In genomic region chr9:36765468-36766341, GRCh38 we compare ENCODE assay signal across 8 cellular contexts.
A peak's percentile ranks its signal among the peaks of the same experiment; 100 is the strongest.
DNase-seq lines count a peak whose midpoint lies in the region; ATAC-seq and TF ChIP-seq lines count a peak whose summit lies in the region.

No MANE protein-coding gene starts in this region.

- H3K36me3 Mint-ChIP-seq in naive thymus-derived CD8-positive, alpha-beta T cell, result no peaks in the 10 kb centered on the region
- H3K36me3 Mint-ChIP-seq in stimulated activated effector memory CD8-positive, alpha-beta T cell treated with anti-CD3 and anti-CD28 coated beads, Interleukin-12 subunit alpha, Interleukin-12 subunit beta, amount 100 ng/mL, for 72 hours, result no peaks in the 10 kb centered on the region

- peaks cover 5 to 19% (median 9%) of the 10 kb centered on the region in 5 donors for H3K27me3 Mint-ChIP-seq in naive thymus-derived CD8-positive, alpha-beta T cell

- H3K27ac Mint-ChIP-seq in naive thymus-derived CD8-positive, alpha-beta T cell, result peak overlapping the region in 4 of 10 donors; percentile 13 to 77 (median 58)
- H3K27ac Mint-ChIP-seq in stimulated activated effector memory CD8-positive, alpha-beta T cell treated with anti-CD3 and anti-CD28 coated beads, Interleukin-12 subunit alpha, Interleukin-12 subunit beta, amount 100 ng/mL, for 72 hours, result no peak overlapping the region

- H3K9me3 Mint-ChIP-seq in naive thymus-derived CD8-positive, alpha-beta T cell, result no peaks in the 10 kb centered on the region
- H3K9me3 Mint-ChIP-seq in stimulated activated effector memory CD8-positive, alpha-beta T cell treated with anti-CD3 and anti-CD28 coated beads, Interleukin-12 subunit alpha, Interleukin-12 subunit beta, amount 100 ng/mL, for 72 hours, result peaks cover 2% of the 10 kb centered on the region

- DNase-seq in AG20443 (ENCODE audit: low spot score) (peak; percentile 27), GM19238 (ENCODE audit: insufficient read length, low spot score) (peak; percentile 97), NCI-H526 treated with DMSO at 0.1 percent for 48 hours (lab: John Stamatoyannopoulos, UW) (peak; percentile 93), erythroblast (lab: John Stamatoyannopoulos, UW) (peak; percentile 88 to 91)
- peak; percentile 63 to 80 for DNase-seq in activated CD8-positive, alpha-beta memory T cell treated with anti-CD3 and anti-CD28 coated beads for 1 hour (ENCODE audit: extremely low read depth in 1 of 2, low read depth in 1 of 2)
- DNase-seq in naive thymus-derived CD8-positive, alpha-beta T cell, result peak; percentile 79 to 96 (median 89)
- DNase-seq in stimulated activated effector memory CD8-positive, alpha-beta T cell treated with anti-CD3 and anti-CD28 coated beads, Interleukin-12 subunit alpha, Interleukin-12 subunit beta, amount 100 ng/mL, for 72 hours (ENCODE audit: low spot score in 2 of 2), result peak; percentile 76 to 92

- no peak overlapping the region for H3K4me3 Mint-ChIP-seq in naive thymus-derived CD8-positive, alpha-beta T cell
- H3K4me3 Mint-ChIP-seq in stimulated activated effector memory CD8-positive, alpha-beta T cell treated with anti-CD3 and anti-CD28 coated beads, Interleukin-12 subunit alpha, Interleukin-12 subunit beta, amount 100 ng/mL, for 72 hours, result no peak overlapping the region

- POLR2A ChIA-PET in naive thymus-derived CD8-positive, alpha-beta T cell (lab: Charles Lee), result interaction anchor here (0.8 to 1.0 kb wide), 3 partner anchors 9 to 954 kb away, joined by 3 read pairs; partner anchors contain the start of genes SPAG8 and ZBTB5

- ATAC-seq in HG03432 (IDR thresholded peaks at IDR 0.05; ENCODE audit: unreplicated experiment), result peak; percentile 99
- ATAC-seq in naive thymus-derived CD8-positive, alpha-beta T cell, result peak; percentile 99
- peak; percentile 98 for ATAC-seq in stimulated activated effector memory CD8-positive, alpha-beta T cell treated with anti-CD3 and anti-CD28 coated beads, Interleukin-12 subunit alpha, Interleukin-12 subunit beta, amount 100 ng/mL, for 72 hours

- H3K4me1 Mint-ChIP-seq in naive thymus-derived CD8-positive, alpha-beta T cell, result peaks cover 0 to 9% (median 2%) of the 10 kb centered on the region in 4 donors
- no peaks in the 10 kb centered on the region for H3K4me1 Mint-ChIP-seq in stimulated activated effector memory CD8-positive, alpha-beta T cell treated with anti-CD3 and anti-CD28 coated beads, Interleukin-12 subunit alpha, Interleukin-12 subunit beta, amount 100 ng/mL, for 72 hours

- TF ChIP-seq POLR2A in erythroblast (IDR thresholded peaks at IDR 0.05; ENCODE audit: low read length), result peak; percentile 59

Comparison
In these comparisons a context has a peak if more than half of its experiments do, and no peak if none do; other contexts are left out.
1. Peak in every context shown above with its lines: DNase-seq and ATAC-seq.
2. DNase-seq: peak in every context shown above with its lines; median percentile 97 in GM19238; 93 in NCI-H526 treated with DMSO at 0.1 percent for 48 hours; 90 in erythroblast; 89 in naive thymus-derived CD8-positive, alpha-beta T cell; 84 in stimulated activated effector memory CD8-positive, alpha-beta T cell treated with anti-CD3 and anti-CD28 coated beads, Interleukin-12 subunit alpha, Interleukin-12 subunit beta, amount 100 ng/mL, for 72 hours; 72 in activated CD8-positive, alpha-beta memory T cell treated with anti-CD3 and anti-CD28 coated beads for 1 hour; 27 in AG20443.